ENCODE assay signal across 8 cellular contexts in the genomic region with DNA sequence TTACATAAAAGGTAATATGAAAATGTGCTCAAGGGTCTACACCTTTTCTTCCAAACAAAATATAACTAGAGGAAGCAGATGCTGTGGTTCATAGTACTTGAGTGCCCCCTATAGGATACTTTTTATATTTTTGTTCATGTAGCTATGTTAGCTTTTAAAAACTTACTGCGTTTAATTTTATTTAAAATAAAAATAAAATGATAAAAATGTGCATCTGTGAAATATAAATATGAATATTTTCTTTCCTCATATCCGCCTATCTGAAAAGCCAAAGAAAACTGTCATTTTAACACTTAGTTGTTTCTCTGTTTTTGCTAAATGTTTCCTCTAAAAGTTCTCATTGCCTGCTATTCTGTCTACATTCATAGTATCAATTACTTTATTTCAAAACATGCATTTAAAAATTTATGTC. TPM values are rescaled to one million over a fixed set of nuclear protein-coding genes. Genes with fewer than 3 reads are reported as not detected.
DNase-seq lines count a peak whose midpoint lies in the region; ATAC-seq and TF ChIP-seq lines count a peak whose summit lies in the region.

No MANE protein-coding gene starts in this region.

- peak; percentile 35 to 43 for TF ChIP-seq CTCF in Caco-2 (IDR thresholded peaks at IDR 0.05; ENCODE audit: insufficient read depth in 1 of 2, low read depth in 1 of 2, low read length in 1 of 2, severe bottlenecking in 1 of 2, unreplicated experiment in 1 of 2)

- no peaks in the 10 kb centered on the region for H3K9me3 Mint-ChIP-seq in Caco-2 (ENCODE audit: unreplicated experiment)
- no peaks in the 10 kb centered on the region for H3K9me3 Mint-ChIP-seq in activated T-cell treated with anti-CD3 and anti-CD28 coated beads, Interleukin-2, amount 50 U/mL, for 4 hours
- H3K9me3 Mint-ChIP-seq in activated T-helper 17 cell treated with anti-CD3 and anti-CD28 coated beads, Interleukin-2, amount 50 U/mL, for 72 hours: no peaks in the 10 kb centered on the region

- BruUV-seq in Caco-2 (replicated peaks; lab: Mats Ljungman, UMichigan): no TSS peak

- CTCF ChIA-PET in Caco-2 (lab: Charles Lee): interaction anchor here (0.5 to 1.0 kb wide), 4 partner anchors 9 to 509 kb away, joined by 3 to 5 read pairs (median 3); partner anchors contain the start of gene LRP1B

- no peak overlapping the region for H3K4me3 ChIP-seq in Caco-2 (ENCODE audit: low read depth, low read length)

- H3K27me3 Mint-ChIP-seq in Caco-2 (ENCODE audit: insufficient read depth, unreplicated experiment): no peaks in the 10 kb centered on the region
- H3K27me3 Mint-ChIP-seq in activated T-cell treated with anti-CD3 and anti-CD28 coated beads, Interleukin-2, amount 50 U/mL, for 4 hours (ENCODE audit: low read depth): no peaks in the 10 kb centered on the region
- no peaks in the 10 kb centered on the region for H3K27me3 Mint-ChIP-seq in activated T-helper 17 cell treated with anti-CD3 and anti-CD28 coated beads, Interleukin-2, amount 50 U/mL, for 72 hours

- H3K4me1 Mint-ChIP-seq in Caco-2 (ENCODE audit: low read depth, unreplicated experiment): no peaks in the 10 kb centered on the region
- no peaks in the 10 kb centered on the region for H3K4me1 Mint-ChIP-seq in activated T-cell treated with anti-CD3 and anti-CD28 coated beads, Interleukin-2, amount 50 U/mL, for 4 hours (ENCODE audit: low read depth)
- no peaks in the 10 kb centered on the region for H3K4me1 Mint-ChIP-seq in activated T-helper 17 cell treated with anti-CD3 and anti-CD28 coated beads, Interleukin-2, amount 50 U/mL, for 72 hours

- no peak for DNase-seq in Caco-2
- DNase-seq in HCEC 1CT: peak; percentile 35
- DNase-seq in NCI-H774 (lab: John Stamatoyannopoulos, UW): peak; percentile 7
- peak; percentile 56 for DNase-seq in dermis blood vessel endothelial cell
- peak; percentile 38 for DNase-seq in renal cortical epithelial cell (ENCODE audit: low read depth)
- no peak for DNase-seq in activated T-cell treated with anti-CD3 and anti-CD28 coated beads, Interleukin-2, amount 50 U/mL, for 4 hours
- DNase-seq in NCI-H2029 treated with DMSO at 0.1 percent for 48 hours (lab: John Stamatoyannopoulos, UW): no peak

- POLR2A ChIA-PET in Caco-2 (lab: Charles Lee): no interaction called here

- H3K36me3 Mint-ChIP-seq in Caco-2 (ENCODE audit: insufficient read depth, unreplicated experiment): no peaks in the 10 kb centered on the region
- no peaks in the 10 kb centered on the region for H3K36me3 Mint-ChIP-seq in activated T-cell treated with anti-CD3 and anti-CD28 coated beads, Interleukin-2, amount 50 U/mL, for 4 hours (ENCODE audit: insufficient read depth)
- H3K36me3 Mint-ChIP-seq in activated T-helper 17 cell treated with anti-CD3 and anti-CD28 coated beads, Interleukin-2, amount 50 U/mL, for 72 hours (ENCODE audit: low read depth): no peaks in the 10 kb centered on the region

- H3K27ac Mint-ChIP-seq in Caco-2 (ENCODE audit: unreplicated experiment): no peak overlapping the region
- H3K27ac Mint-ChIP-seq in activated T-helper 17 cell treated with anti-CD3 and anti-CD28 coated beads, Interleukin-2, amount 50 U/mL, for 72 hours: no peak overlapping the region

- no peak for ATAC-seq in activated T-cell treated with anti-CD3 and anti-CD28 coated beads, Interleukin-2, amount 50 U/mL, for 4 hours
- no peak for ATAC-seq in activated T-helper 17 cell treated with anti-CD3 and anti-CD28 coated beads, Interleukin-2, amount 50 U/mL, for 72 hours (replicated peaks)

- no peaks in the 10 kb centered on the region for H3K4me1 ChIP-seq in Caco-2

- no peaks in the 10 kb centered on the region for H3K27me3 ChIP-seq in Caco-2 (replicated peaks; ENCODE audit: control insufficient read depth, insufficient read depth, low read length)

- intact Hi-C loops in Caco-2 (cut with micrococcal nuclease; ENCODE audit: unreplicated experiment): loop anchor here (1.0 kb wide), 1 partner anchor 229 kb away; no protein-coding TSS in a partner anchor

- no peaks in the 10 kb centered on the region for H3K9me3 ChIP-seq in Caco-2

- no peaks in the 10 kb centered on the region for H3K36me3 ChIP-seq in Caco-2 (ENCODE audit: control insufficient read depth, insufficient read depth, low read length)

- no peak overlapping the region for H3K4me3 Mint-ChIP-seq in Caco-2 (ENCODE audit: unreplicated experiment)
- no peak overlapping the region for H3K4me3 Mint-ChIP-seq in activated T-cell treated with anti-CD3 and anti-CD28 coated beads, Interleukin-2, amount 50 U/mL, for 4 hours
- H3K4me3 Mint-ChIP-seq in activated T-helper 17 cell treated with anti-CD3 and anti-CD28 coated beads, Interleukin-2, amount 50 U/mL, for 72 hours: no peak overlapping the region

RNA-seq across cellular contexts. Expression of gene LRP1B, which starts 9.6 kb away (rescaled TPM):
- total RNA-seq in Caco-2 (2022) (0.30 TPM in 1 of 2 replicates, not detected in the other), dermis blood vessel endothelial cell (under 0.01 TPM in 2 replicates), renal cortical epithelial cell (0.17 and 4.3 TPM in 2 replicates)
- not detected for total RNA-seq in activated T-cell treated with anti-CD3 and anti-CD28 coated beads, Interleukin-2, amount 50 U/mL, for 4 hours
- total RNA-seq in activated T-helper 17 cell treated with anti-CD3 and anti-CD28 coated beads, Interleukin-2, amount 50 U/mL, for 72 hours: not detected

Comparison
In these comparisons a context has a peak if more than half of its experiments do, and no peak if none do; other contexts are left out.
1. DNase-seq: peak in HCEC 1CT (single experiment), NCI-H774 (single experiment), dermis blood vessel endothelial cell (single experiment) and renal cortical epithelial cell (single experiment); none in Caco-2 (0 of 2), activated T-cell treated with anti-CD3 and anti-CD28 coated beads, Interleukin-2, amount 50 U/mL, for 4 hours (single experiment) and NCI-H2029 treated with DMSO at 0.1 percent for 48 hours (single experiment).